19 cellular contexts compared by ENCODE assay signal in the genomic region with DNA sequence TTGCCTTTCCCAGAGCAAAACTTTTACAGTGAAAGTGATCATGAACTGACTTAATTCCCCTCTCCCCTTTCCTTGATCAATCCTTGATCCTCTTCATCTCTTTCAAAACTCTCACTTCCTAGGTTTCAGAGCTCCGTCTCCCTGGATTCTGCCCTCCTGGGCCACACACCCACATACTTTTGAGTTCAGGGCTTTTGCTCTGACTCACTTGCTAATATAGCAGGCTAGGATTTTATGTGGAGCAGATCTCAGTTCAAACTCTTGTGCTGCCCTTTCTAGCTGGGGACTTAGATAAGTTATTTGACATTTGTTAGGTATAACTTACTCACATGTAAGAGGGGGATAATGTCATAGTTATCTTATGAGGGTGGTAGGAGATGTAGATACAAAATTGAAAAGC.
DNase-seq lines count a peak whose midpoint lies in the region; TF ChIP-seq lines count a peak whose summit lies in the region.
"Had no signal": no experiment of that assay in that cellular context is flagged by ENCODE, and none has a peak within 500 bp of the region (broad histone marks: within the 10 kb centered on the region; RNA-seq: fewer than 3 reads in every experiment).

No MANE protein-coding gene starts in this region.

- no peaks in the 10 kb centered on the region for H3K4me1 Mint-ChIP-seq in progenitor cell of endocrine pancreas (ENCODE audit: low read depth)
- H3K4me1 Mint-ChIP-seq in CD8-positive, alpha-beta memory T cell = peaks cover 0 to 12% (median 11%) of the 10 kb centered on the region in 3 donors

- in situ Hi-C loops in ACHN (cut with HindIII; ENCODE audit: low pct_ligation_motif_present, low pct_unique_long_range_greater_than_20kb, low sequenced_read_pairs) = no loop called here

- peak overlapping the region; percentile 23 for H3K27ac Mint-ChIP-seq in progenitor cell of endocrine pancreas
- H3K27ac Mint-ChIP-seq in CD8-positive, alpha-beta memory T cell = no peak overlapping the region
- H3K27ac Mint-ChIP-seq: CD4-positive, alpha-beta memory T cell had no signal

- TF ChIP-seq CTCF in progenitor cell of endocrine pancreas (IDR thresholded peaks at IDR 0.05; ENCODE audit: unreplicated experiment) = no peak

- H3K9me3 Mint-ChIP-seq in progenitor cell of endocrine pancreas (ENCODE audit: low read depth) = no peaks in the 10 kb centered on the region
- no peaks in the 10 kb centered on the region for H3K9me3 Mint-ChIP-seq in CD8-positive, alpha-beta memory T cell

- no peak overlapping the region for H3K4me3 Mint-ChIP-seq in progenitor cell of endocrine pancreas (ENCODE audit: low read depth)
- no peak overlapping the region for H3K4me3 Mint-ChIP-seq in CD8-positive, alpha-beta memory T cell
- H3K4me3 Mint-ChIP-seq: CD4-positive, alpha-beta memory T cell had no signal

- H3K36me3 ChIP-seq in CD8-positive, alpha-beta memory T cell (ENCODE audit: insufficient read depth, low read length) = no peaks in the 10 kb centered on the region
- H3K36me3 ChIP-seq: BLaER1 had no signal

- H3K27me3 ChIP-seq in CD8-positive, alpha-beta memory T cell (ENCODE audit: insufficient read depth, low read length, poor library complexity, severe bottlenecking) = no peaks in the 10 kb centered on the region
- H3K27me3 ChIP-seq: BLaER1 had no signal

- CTCF ChIA-PET in CD8-positive, alpha-beta memory T cell (lab: Charles Lee) = no interaction called here

- POLR2A ChIA-PET in CD8-positive, alpha-beta memory T cell (lab: Charles Lee) = no interaction called here

- H3K36me3 Mint-ChIP-seq in progenitor cell of endocrine pancreas (ENCODE audit: insufficient read depth) = no peaks in the 10 kb centered on the region
- H3K36me3 Mint-ChIP-seq in CD8-positive, alpha-beta memory T cell = no peaks in the 10 kb centered on the region
- H3K36me3 Mint-ChIP-seq: CD4-positive, alpha-beta memory T cell had no signal

- H3K27me3 Mint-ChIP-seq in progenitor cell of endocrine pancreas = no peaks in the 10 kb centered on the region
- peaks cover 7 to 12% of the 10 kb centered on the region in 2 donors for H3K27me3 Mint-ChIP-seq in CD8-positive, alpha-beta memory T cell

- peak; percentile 53 for DNase-seq in EL
- peak; percentile 41 for DNase-seq in M059J (ENCODE audit: low read depth)
- DNase-seq in epithelial cell of prostate (ENCODE audit: low read depth, low spot score) = no peak
- no peak for DNase-seq in progenitor cell of endocrine pancreas (ENCODE audit: low spot score, unreplicated experiment)
- DNase-seq in GM19238 (ENCODE audit: insufficient read length, low spot score) = no peak
- DNase-seq in ACHN = no peak
- no peak for DNase-seq in CD8-positive, alpha-beta memory T cell
- DNase-seq: Calu3; CD4-positive, alpha-beta memory T cell; H7; NCI-H1048; NCI-H1436 treated with DMSO at 0.1 percent for 48 hours; NCI-H2081 treated with DMSO at 0.1 percent for 48 hours; NCI-H510A treated with DMSO at 0.1 percent for 48 hours; NCI-H82; SHP77 treated with DMSO at 0.1 percent for 48 hours; SK-N-SH had no signal

- peak overlapping the region; percentile 9 for H3K27ac ChIP-seq in epithelial cell of prostate
- no peak overlapping the region for H3K27ac ChIP-seq in CD8-positive, alpha-beta memory T cell (ENCODE audit: low read depth, low read length)
- H3K27ac ChIP-seq: BLaER1, KMS-11 had no signal

- no peaks in the 10 kb centered on the region for H3K4me1 ChIP-seq in CD8-positive, alpha-beta memory T cell (ENCODE audit: insufficient read depth, low read length)
- H3K4me1 ChIP-seq: BLaER1 had no signal

- H3K9me3 ChIP-seq in CD8-positive, alpha-beta memory T cell (ENCODE audit: low read length) = no peaks in the 10 kb centered on the region
- H3K9me3 ChIP-seq: BLaER1, SK-N-SH had no signal

- H3K4me3 ChIP-seq in CD8-positive, alpha-beta memory T cell (ENCODE audit: low read length) = no peak overlapping the region
- H3K4me3 ChIP-seq: BLaER1 had no signal

Comparison
In these comparisons a context has a peak if more than half of its experiments do, and no peak if none do; other contexts are left out.
1. DNase-seq: peak in EL (single experiment) and M059J (single experiment); none in epithelial cell of prostate (single experiment), progenitor cell of endocrine pancreas (single experiment), GM19238 (single experiment), ACHN (single experiment) and CD8-positive, alpha-beta memory T cell (0 of 5).